ENCODE assay signal across 1 cellular context in the genomic region with DNA sequence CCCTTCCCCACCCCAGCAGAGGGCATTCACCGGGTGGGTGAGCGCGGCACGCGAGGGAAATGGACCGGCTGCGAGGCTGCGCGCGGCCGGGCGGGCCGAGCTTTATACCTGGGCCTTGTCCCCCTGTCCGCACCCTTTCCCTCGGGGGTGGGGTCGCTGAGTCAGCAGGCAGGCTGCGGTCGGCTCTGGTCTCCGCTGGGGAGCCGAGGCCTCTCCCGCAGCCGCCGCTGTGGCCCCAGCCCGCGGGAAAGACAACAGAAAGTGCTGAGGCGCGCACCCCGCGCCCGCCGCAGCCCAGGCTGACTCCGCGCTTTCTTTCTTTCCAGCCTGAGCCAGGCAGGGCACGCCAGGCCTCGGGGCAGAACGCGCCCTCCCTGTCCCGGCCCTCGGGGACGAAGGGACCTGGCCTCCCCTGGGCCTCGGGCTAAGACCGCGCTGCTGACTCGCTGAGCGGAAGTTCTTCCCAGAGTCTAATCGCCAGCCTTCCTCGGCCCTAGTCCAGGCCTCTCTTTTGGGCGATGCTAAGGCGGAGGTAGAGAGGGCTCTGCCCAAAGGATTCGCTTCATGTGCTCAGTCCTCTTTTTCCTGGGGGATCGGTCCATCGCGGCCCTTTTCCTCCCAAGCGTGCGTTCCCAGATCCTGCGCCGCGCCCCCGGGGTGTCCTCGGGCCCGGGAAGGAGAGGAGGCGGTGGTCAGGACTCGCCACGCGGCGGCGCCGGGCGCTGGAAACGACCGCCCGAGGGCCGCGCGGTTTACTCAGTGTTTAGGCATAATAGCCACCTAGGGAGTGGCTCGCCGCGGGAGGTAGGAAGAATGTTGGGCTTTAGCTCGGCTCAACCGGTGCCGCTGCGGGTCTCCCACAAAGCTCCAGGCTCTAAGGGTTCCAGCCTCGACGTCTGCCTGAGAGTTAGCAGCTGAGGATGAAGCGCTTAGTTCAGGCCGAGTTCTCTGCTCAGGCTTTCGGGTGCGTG.
TF ChIP-seq lines count a peak whose summit lies in the region.

A gene with protein sequence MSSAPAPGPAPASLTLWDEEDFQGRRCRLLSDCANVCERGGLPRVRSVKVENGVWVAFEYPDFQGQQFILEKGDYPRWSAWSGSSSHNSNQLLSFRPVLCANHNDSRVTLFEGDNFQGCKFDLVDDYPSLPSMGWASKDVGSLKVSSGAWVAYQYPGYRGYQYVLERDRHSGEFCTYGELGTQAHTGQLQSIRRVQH (minus strand): TSS at position 78 of the 971 bp plus-strand sequence. CDS start 246 bp downstream, outside the sequence.

TF ChIP-seq in IMR-90, 13 proteins besides CTCF, POLR2A, EP300 and RAD21:
- TF ChIP-seq MAFK (IDR thresholded peaks at IDR 0.05; ENCODE audit: low read depth, low read length) = 0 out of 2 replicates have a peak, but pooled peaks have one; percentile 4
- no peak for TF ChIP-seq MAZ (IDR thresholded peaks at IDR 0.05; ENCODE audit: borderline replicate concordance, low read depth, low read length)
